Comparison of ENCODE assay signal across 8 cellular contexts in the genomic region with DNA sequence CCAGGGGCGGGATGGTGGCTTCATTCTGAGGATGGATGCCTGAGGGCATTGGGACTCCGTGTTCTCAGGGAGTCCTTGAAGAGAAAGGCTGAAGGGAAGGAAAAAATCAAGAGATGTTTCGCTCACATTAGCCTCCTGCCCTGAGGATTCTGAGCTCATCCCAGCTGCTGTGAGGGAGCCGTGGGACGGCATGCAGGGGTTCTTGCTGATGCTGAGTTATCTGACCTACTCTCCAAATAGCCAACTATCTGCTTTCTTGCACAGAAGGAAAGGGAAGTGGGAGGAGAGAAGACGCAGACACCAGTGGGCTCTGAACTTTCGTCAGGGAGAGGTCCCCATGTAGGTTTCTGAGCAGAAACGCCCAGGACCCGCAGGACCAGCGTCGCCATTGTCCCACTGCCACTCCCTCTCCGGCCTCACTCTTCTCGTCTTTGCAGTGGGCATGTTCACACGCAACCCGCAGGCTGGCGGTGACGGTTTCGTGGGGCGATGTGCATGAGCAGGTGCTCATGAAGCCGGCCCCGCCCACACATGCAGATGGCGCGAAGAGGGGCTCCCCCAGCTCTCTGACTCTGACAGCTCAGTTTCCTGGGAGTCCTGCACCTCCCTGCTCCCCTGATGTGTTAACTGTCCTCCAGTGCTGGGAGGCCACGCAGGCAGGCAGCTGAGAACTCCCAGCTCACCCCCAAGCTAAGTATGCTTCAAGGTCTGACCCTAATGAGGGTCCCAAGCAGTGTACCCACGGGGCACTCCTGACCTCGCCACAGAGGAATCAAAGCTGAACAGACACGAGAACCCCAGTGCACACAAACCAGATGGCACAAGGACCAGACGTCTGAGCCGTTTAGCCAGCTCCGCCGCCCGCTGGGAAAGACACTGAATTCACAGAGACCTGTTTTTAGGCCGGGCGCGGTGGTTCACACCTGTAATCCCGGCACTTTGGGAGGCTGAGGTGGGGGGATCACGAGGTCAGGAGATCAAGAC. TPM values are rescaled to one million over a fixed set of nuclear protein-coding genes. Genes with fewer than 3 reads are reported as not detected.
DNase-seq lines count a peak whose midpoint lies in the region; ATAC-seq lines count a peak whose summit lies in the region.
"Had no signal": no experiment of that assay in that cellular context is flagged by ENCODE, and none has a peak within 500 bp of the region (broad histone marks: within the 10 kb centered on the region; RNA-seq: fewer than 3 reads in every experiment).

No MANE protein-coding gene starts in this region.

- peaks cover 10% of the 10 kb centered on the region for H3K27me3 Mint-ChIP-seq in T-helper 17 cell
- H3K27me3 Mint-ChIP-seq in activated CD8-positive, alpha-beta memory T cell treated with anti-CD3 and anti-CD28 coated beads, Interleukin-2, amount 10 ng/mL, durations not matched to agents 7 days and 5 days, result peaks cover 5% of the 10 kb centered on the region

- peaks cover 3% of the 10 kb centered on the region for H3K9me3 Mint-ChIP-seq in activated CD8-positive, alpha-beta memory T cell treated with anti-CD3 and anti-CD28 coated beads, Interleukin-2, amount 10 ng/mL, durations not matched to agents 7 days and 5 days (ENCODE audit: low read depth)

- CTCF ChIA-PET in activated CD8-positive, alpha-beta memory T cell treated with anti-CD3 and anti-CD28 coated beads, Interleukin-2, amount 10 ng/mL, durations not matched to agents 7 days and 5 days (lab: Charles Lee), result interaction anchor here (0.7 kb wide), 1 partner anchor 21 kb away, joined by 3 read pairs; no protein-coding TSS in a partner anchor

- H3K36me3 Mint-ChIP-seq in T-helper 17 cell (ENCODE audit: low read depth), result no peaks in the 10 kb centered on the region
- H3K36me3 Mint-ChIP-seq in activated CD8-positive, alpha-beta memory T cell treated with anti-CD3 and anti-CD28 coated beads, Interleukin-2, amount 10 ng/mL, durations not matched to agents 7 days and 5 days, result no peaks in the 10 kb centered on the region

- H3K4me3 Mint-ChIP-seq in T-helper 17 cell, result peak overlapping the region; percentile 39
- no peak overlapping the region for H3K4me3 Mint-ChIP-seq in activated CD8-positive, alpha-beta memory T cell treated with anti-CD3 and anti-CD28 coated beads, Interleukin-2, amount 10 ng/mL, durations not matched to agents 7 days and 5 days

- ATAC-seq in GM19025 (IDR thresholded peaks at IDR 0.05; ENCODE audit: low read depth, unreplicated experiment) (peak; percentile 90), HG02642 (IDR thresholded peaks at IDR 0.05; ENCODE audit: poor library complexity, unreplicated experiment) (peak; percentile 80), T-helper 17 cell (peak; percentile 60)
- no peak for ATAC-seq in activated CD8-positive, alpha-beta memory T cell treated with anti-CD3 and anti-CD28 coated beads, Interleukin-2, amount 10 ng/mL, durations not matched to agents 7 days and 5 days

- DNase-seq in T-helper 17 cell, result no peak
- DNase-seq in stimulated activated CD4-positive, alpha-beta T cell treated with anti-CD3 and anti-CD28 coated beads, Interleukin-4, amount 100 ng/mL, for 1 hour, result peak; percentile 53
- DNase-seq in COLO829 (ENCODE audit: low spot score), result no peak
- no peak for DNase-seq in substantia nigra (lab: John Stamatoyannopoulos, UW)
- no peak for DNase-seq in activated CD8-positive, alpha-beta memory T cell treated with anti-CD3 and anti-CD28 coated beads, Interleukin-2, amount 10 ng/mL, durations not matched to agents 7 days and 5 days

- H3K27ac ChIP-seq in substantia nigra (ENCODE audit: low read depth, low read length, poor library complexity, severe bottlenecking), result no peak overlapping the region
- H3K27ac ChIP-seq: SK-N-MC had no signal

- H3K9me3 ChIP-seq in T-helper 17 cell (ENCODE audit: control insufficient read depth, low read length, poor library complexity, severe bottlenecking), result peaks cover 11% of the 10 kb centered on the region

- H3K27ac Mint-ChIP-seq in T-helper 17 cell, result no peak overlapping the region
- H3K27ac Mint-ChIP-seq in activated CD8-positive, alpha-beta memory T cell treated with anti-CD3 and anti-CD28 coated beads, Interleukin-2, amount 10 ng/mL, durations not matched to agents 7 days and 5 days, result no peak overlapping the region

- H3K4me1 Mint-ChIP-seq in T-helper 17 cell, result peaks cover 13% of the 10 kb centered on the region
- H3K4me1 Mint-ChIP-seq in activated CD8-positive, alpha-beta memory T cell treated with anti-CD3 and anti-CD28 coated beads, Interleukin-2, amount 10 ng/mL, durations not matched to agents 7 days and 5 days, result no peaks in the 10 kb centered on the region

RNA-seq across cellular contexts. Expression of gene ABLIM2, which starts 13.6 kb away (rescaled TPM):
- 1 to 10 TPM; 4.1 to 4.3 TPM for total RNA-seq in T-helper 17 cell
- total RNA-seq in activated CD8-positive, alpha-beta memory T cell treated with anti-CD3 and anti-CD28 coated beads, Interleukin-2, amount 10 ng/mL, durations not matched to agents 7 days and 5 days, result under 1 TPM in 1 of 2 experiments, not detected in 1; 0.19 TPM

RNA-seq across cellular contexts. Expression of gene SH3TC1, which starts 26.9 kb away (rescaled TPM):
- 100 to 1,000 TPM; 134 TPM for total RNA-seq in T-helper 17 cell
- 10 to 100 TPM in 1 of 2 experiments, 1 to 10 TPM in 1; 6.0 to 10.7 TPM for total RNA-seq in activated CD8-positive, alpha-beta memory T cell treated with anti-CD3 and anti-CD28 coated beads, Interleukin-2, amount 10 ng/mL, durations not matched to agents 7 days and 5 days

Comparison
In these comparisons a context has a peak if more than half of its experiments do, and no peak if none do; other contexts are left out.
1. RNA of gene ABLIM2, which starts 13.6 kb away (total RNA-seq): 4.1 to 4.3 TPM in T-helper 17 cell; 0.19 TPM in activated CD8-positive, alpha-beta memory T cell treated with anti-CD3 and anti-CD28 coated beads, Interleukin-2, amount 10 ng/mL, durations not matched to agents 7 days and 5 days; every median in the first group is over 4 times any median in the second.
2. RNA of gene SH3TC1, which starts 26.9 kb away (total RNA-seq): 134 TPM in T-helper 17 cell; 6.0 to 10.7 TPM in activated CD8-positive, alpha-beta memory T cell treated with anti-CD3 and anti-CD28 coated beads, Interleukin-2, amount 10 ng/mL, durations not matched to agents 7 days and 5 days; every median in the first group is over 10 times any median in the second.